ENCODE assay signal across 9 cellular contexts in the genomic region with DNA sequence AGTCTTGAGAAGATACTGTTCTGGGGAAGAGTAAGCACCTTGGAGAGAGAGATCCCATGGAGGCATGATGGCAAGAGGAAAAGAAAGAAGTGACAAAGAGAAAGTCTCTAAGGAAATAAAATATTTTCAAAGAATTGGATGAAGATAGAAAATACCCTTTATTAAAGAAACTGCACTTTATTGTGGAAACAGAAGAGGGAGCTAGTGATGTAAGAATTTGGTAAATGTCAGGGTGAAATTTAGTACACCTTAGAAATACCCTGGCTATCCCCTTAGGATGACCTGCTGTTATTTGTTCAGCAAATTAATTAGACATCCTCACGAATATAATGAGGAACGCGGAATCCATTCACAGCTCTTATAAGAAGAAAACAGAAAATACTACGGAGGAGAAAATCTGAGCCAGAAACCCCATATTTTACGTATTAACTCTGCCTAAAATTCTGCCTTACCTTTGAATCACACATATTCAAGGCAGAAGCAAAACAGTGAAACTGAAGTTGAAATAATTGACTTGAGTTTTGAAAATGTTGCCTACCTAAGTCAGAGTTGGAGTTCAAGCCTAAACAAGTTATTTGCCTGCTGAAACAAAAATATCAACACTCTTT.
A peak's percentile ranks its signal among the peaks of the same experiment; 100 is the strongest.
DNase-seq lines count a peak whose midpoint lies in the region; ATAC-seq, FAIRE-seq and TF ChIP-seq lines count a peak whose summit lies in the region.
"Had no signal": no experiment of that assay in that cellular context is flagged by ENCODE, and none has a peak within 500 bp of the region (broad histone marks: within the 10 kb centered on the region; RNA-seq: fewer than 3 reads in every experiment).

No MANE protein-coding gene starts in this region.

- FAIRE-seq in GM12892 (lab: Jason Lieb, UNC): no peak

- in situ Hi-C loops in GM13977 (cut with MboI; ENCODE audit: low pct_unique_long_range_greater_than_20kb, low sequenced_read_pairs, unreplicated experiment): no loop called here

- ATAC-seq in GM19463 (IDR thresholded peaks at IDR 0.05; ENCODE audit: unreplicated experiment): no peak

- no peak overlapping the region for H3K4me3 ChIP-seq in fibroblast of pulmonary artery (replicated peaks; ENCODE audit: low read depth, low read length)
- H3K4me3 ChIP-seq: skin epidermis had no signal

- peak; percentile 17 for DNase-seq in GM13977 (ENCODE audit: low spot score)
- peak; percentile 42 for DNase-seq in RKO (ENCODE audit: low spot score)
- peak; percentile 64 for DNase-seq in fibroblast of pulmonary artery (ENCODE audit: low read depth)
- DNase-seq in NCI-H1417 treated with DMSO at 0.1 percent for 48 hours (lab: John Stamatoyannopoulos, UW): no peak
- DNase-seq in GM12892 (ENCODE audit: insufficient read length): no peak
- DNase-seq in stimulated activated naive CD4-positive, alpha-beta T cell treated with Interleukin-2 at 50 U/mL for 16 hours (lab: John Stamatoyannopoulos, UW): no peak

- TF ChIP-seq CTCF in 22Rv1 (IDR thresholded peaks at IDR 0.05): peak; percentile 74
- TF ChIP-seq CTCF in GM13977 (IDR thresholded peaks at IDR 0.05; ENCODE audit: extremely low read depth, insufficient read depth, missing control alignments): peak; percentile 53
- TF ChIP-seq CTCF in fibroblast of pulmonary artery (IDR thresholded peaks at IDR 0.05; ENCODE audit: low read length, missing control alignments): peak; percentile 63

- no peak for TF ChIP-seq POLR2A in GM12892 (IDR thresholded peaks at IDR 0.05; ENCODE audit: low read depth, low read length)

- no peak overlapping the region for H3K27ac ChIP-seq in 22Rv1
- H3K27ac ChIP-seq: skin epidermis had no signal

Comparison
In these comparisons a context has a peak if more than half of its experiments do, and no peak if none do; other contexts are left out.
1. DNase-seq: peak in GM13977 (single experiment), RKO (single experiment) and fibroblast of pulmonary artery (single experiment); none in NCI-H1417 treated with DMSO at 0.1 percent for 48 hours (single experiment), GM12892 (single experiment) and stimulated activated naive CD4-positive, alpha-beta T cell treated with Interleukin-2 at 50 U/mL for 16 hours (single experiment).
2. Peak in every context shown above with its lines, with median percentiles within 50 percentile points of each other: CTCF ChIP-seq.